1 cellular context compared by ENCODE assay signal in the genomic region with DNA sequence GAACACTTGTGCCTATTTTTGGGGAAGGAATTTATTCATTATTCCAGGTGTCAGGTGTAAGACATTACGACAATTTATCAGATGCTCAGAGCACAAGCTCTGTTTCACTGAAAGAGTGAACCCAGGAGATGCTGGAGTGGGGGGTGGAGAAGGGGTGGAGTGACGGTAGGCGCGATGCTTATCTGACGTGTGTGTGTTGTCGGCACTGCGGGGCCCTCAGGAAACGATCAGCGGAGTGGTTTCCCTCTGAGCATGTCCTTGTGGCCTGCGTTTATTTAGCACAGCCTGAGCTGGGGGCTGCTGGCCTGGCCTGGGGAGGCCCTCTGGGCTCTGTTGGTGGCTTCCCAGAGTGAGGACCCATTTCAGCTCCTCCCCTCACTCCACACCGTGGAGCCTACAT.
TF ChIP-seq lines count a peak whose summit lies in the region.

No MANE protein-coding gene starts in this region.

TF ChIP-seq in WTC11, 78 proteins besides CTCF, POLR2A, EP300 and RAD21:
- TF ChIP-seq GTF2I (CRISPR knock-in tag; conservative IDR thresholded peaks at IDR 0.05) (no peak), ZNF232 (CRISPR knock-in tag; IDR thresholded peaks at IDR 0.05) (no peak), ZNF263 (CRISPR knock-in tag; IDR thresholded peaks at IDR 0.05; ENCODE audit: low read depth) (no peak), ZNF423 (CRISPR knock-in tag; IDR thresholded peaks at IDR 0.05) (no peak), TEAD1 (CRISPR knock-in tag; IDR thresholded peaks at IDR 0.05) (no peak), HMGA2 (CRISPR knock-in tag; IDR thresholded peaks at IDR 0.05) (no peak), FOXJ3 (CRISPR knock-in tag; IDR thresholded peaks at IDR 0.05; ENCODE audit: borderline replicate concordance) (no peak), SMAD4 (CRISPR knock-in tag; IDR thresholded peaks at IDR 0.05) (no peak), KAT7 (CRISPR knock-in tag; IDR thresholded peaks at IDR 0.05; ENCODE audit: borderline replicate concordance) (no peak), SP1 (CRISPR knock-in tag; conservative IDR thresholded peaks at IDR 0.05) (no peak)
- TF ChIP-seq, protein P1, sequence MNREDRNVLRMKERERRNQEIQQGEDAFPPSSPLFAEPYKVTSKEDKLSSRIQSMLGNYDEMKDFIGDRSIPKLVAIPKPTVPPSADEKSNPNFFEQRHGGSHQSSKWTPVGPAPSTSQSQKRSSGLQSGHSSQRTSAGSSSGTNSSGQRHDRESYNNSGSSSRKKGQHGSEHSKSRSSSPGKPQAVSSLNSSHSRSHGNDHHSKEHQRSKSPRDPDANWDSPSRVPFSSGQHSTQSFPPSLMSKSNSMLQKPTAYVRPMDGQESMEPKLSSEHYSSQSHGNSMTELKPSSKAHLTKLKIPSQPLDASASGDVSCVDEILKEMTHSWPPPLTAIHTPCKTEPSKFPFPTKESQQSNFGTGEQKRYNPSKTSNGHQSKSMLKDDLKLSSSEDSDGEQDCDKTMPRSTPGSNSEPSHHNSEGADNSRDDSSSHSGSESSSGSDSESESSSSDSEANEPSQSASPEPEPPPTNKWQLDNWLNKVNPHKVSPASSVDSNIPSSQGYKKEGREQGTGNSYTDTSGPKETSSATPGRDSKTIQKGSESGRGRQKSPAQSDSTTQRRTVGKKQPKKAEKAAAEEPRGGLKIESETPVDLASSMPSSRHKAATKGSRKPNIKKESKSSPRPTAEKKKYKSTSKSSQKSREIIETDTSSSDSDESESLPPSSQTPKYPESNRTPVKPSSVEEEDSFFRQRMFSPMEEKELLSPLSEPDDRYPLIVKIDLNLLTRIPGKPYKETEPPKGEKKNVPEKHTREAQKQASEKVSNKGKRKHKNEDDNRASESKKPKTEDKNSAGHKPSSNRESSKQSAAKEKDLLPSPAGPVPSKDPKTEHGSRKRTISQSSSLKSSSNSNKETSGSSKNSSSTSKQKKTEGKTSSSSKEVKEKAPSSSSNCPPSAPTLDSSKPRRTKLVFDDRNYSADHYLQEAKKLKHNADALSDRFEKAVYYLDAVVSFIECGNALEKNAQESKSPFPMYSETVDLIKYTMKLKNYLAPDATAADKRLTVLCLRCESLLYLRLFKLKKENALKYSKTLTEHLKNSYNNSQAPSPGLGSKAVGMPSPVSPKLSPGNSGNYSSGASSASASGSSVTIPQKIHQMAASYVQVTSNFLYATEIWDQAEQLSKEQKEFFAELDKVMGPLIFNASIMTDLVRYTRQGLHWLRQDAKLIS (CRISPR knock-in tag; IDR thresholded peaks at IDR 0.05; ENCODE audit: borderline replicate concordance) = no peak
- TF ChIP-seq, protein P2, sequence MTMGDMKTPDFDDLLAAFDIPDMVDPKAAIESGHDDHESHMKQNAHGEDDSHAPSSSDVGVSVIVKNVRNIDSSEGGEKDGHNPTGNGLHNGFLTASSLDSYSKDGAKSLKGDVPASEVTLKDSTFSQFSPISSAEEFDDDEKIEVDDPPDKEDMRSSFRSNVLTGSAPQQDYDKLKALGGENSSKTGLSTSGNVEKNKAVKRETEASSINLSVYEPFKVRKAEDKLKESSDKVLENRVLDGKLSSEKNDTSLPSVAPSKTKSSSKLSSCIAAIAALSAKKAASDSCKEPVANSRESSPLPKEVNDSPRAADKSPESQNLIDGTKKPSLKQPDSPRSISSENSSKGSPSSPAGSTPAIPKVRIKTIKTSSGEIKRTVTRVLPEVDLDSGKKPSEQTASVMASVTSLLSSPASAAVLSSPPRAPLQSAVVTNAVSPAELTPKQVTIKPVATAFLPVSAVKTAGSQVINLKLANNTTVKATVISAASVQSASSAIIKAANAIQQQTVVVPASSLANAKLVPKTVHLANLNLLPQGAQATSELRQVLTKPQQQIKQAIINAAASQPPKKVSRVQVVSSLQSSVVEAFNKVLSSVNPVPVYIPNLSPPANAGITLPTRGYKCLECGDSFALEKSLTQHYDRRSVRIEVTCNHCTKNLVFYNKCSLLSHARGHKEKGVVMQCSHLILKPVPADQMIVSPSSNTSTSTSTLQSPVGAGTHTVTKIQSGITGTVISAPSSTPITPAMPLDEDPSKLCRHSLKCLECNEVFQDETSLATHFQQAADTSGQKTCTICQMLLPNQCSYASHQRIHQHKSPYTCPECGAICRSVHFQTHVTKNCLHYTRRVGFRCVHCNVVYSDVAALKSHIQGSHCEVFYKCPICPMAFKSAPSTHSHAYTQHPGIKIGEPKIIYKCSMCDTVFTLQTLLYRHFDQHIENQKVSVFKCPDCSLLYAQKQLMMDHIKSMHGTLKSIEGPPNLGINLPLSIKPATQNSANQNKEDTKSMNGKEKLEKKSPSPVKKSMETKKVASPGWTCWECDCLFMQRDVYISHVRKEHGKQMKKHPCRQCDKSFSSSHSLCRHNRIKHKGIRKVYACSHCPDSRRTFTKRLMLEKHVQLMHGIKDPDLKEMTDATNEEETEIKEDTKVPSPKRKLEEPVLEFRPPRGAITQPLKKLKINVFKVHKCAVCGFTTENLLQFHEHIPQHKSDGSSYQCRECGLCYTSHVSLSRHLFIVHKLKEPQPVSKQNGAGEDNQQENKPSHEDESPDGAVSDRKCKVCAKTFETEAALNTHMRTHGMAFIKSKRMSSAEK (CRISPR knock-in tag; IDR thresholded peaks at IDR 0.05; ENCODE audit: borderline replicate concordance) = no peak
